In genomic region chr4:152047451-152047850, GRCh38 we compare ENCODE assay signal across 24 cellular contexts.
"Had no signal": no experiment of that assay in that cellular context is flagged by ENCODE, and none has a peak within 500 bp of the region (broad histone marks: within the 10 kb centered on the region; RNA-seq: fewer than 3 reads in every experiment).

No MANE protein-coding gene starts in this region.

- H3K4me3 ChIP-seq: SJSA1, SK-N-MC had no signal

- H3K9me3 ChIP-seq: SJSA1 had no signal

- DNase-seq: Karpas-422, KG1, MM.1S, NCI-H1105, NCI-H1417, NCI-H1436 treated with DMSO at 0.1 percent for 48 hours, NCI-H1694 treated with DMSO at 0.1 percent for 48 hours, NCI-H1930, NCI-H2081, NCI-H2107, NCI-H226, NCI-H446, NCI-H510A, NCI-H524 treated with DMSO at 0.1 percent for 48 hours, NCI-H69, NCI-H774, Right ventricle myocardium superior, RPMI8226, SIG-M5 had no signal

- FAIRE-seq: HTR-8/SVneo, RCC 7860 had no signal

- H3K27me3 ChIP-seq: SJSA1 had no signal

- H3K36me3 ChIP-seq: SJSA1 had no signal

- H3K4me1 ChIP-seq: SJSA1 had no signal

- H3K27ac ChIP-seq: HL-60, SJSA1, SK-N-MC had no signal
